ENCODE assay signal across 17 cellular contexts in the genomic region with DNA sequence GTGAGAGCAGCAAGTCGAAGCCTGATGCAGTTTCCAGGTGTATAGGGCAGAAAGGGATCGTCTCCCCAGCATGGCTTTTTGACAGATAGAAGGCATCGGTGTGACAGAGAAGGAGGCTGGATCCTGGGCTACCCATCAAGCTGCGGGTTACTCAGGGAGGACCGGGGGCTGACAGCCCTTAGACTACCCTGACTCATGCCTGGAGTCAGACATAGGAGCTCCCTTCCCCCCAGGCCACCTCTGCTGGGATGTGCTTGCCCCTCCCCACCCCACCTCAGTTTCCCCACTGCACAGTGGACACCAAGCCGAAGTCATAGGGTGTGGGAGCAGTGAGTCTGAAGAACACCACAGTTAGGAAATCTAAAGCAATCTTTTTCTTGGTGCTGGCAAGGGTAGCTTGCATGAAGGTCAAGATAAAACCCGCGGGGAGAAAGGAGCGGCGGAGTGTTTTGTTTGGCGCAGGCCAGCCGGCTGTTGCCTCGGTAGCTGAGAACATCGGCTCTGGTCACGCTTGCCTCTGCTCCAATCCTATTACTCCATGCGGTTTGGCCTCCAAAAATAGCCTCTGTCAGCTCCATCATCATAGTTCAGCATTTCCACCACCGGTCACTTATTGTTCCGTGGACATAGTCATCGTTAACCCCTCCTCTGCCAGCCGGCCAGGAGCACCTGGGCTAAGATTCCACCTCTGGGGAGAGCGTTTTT.
DNase-seq lines count a peak whose midpoint lies in the region; ATAC-seq, FAIRE-seq and TF ChIP-seq lines count a peak whose summit lies in the region.
"Had no signal": no experiment of that assay in that cellular context is flagged by ENCODE, and none has a peak within 500 bp of the region (broad histone marks: within the 10 kb centered on the region; RNA-seq: fewer than 3 reads in every experiment).

No MANE protein-coding gene starts in this region.

- H3K9me3 ChIP-seq in esophagus muscularis mucosa, result no peaks in the 10 kb centered on the region
- H3K9me3 ChIP-seq in HepG2 (ENCODE audit: low read length), result no peaks in the 10 kb centered on the region
- H3K9me3 ChIP-seq in tibial artery, result no peaks in the 10 kb centered on the region
- H3K9me3 ChIP-seq in A673 (ENCODE audit: low read depth, low read length, poor library complexity, severe bottlenecking), result no peaks in the 10 kb centered on the region
- H3K9me3 ChIP-seq: Peyer's patch, prostate gland, uterus had no signal

- H3K9ac ChIP-seq in HepG2 (ENCODE audit: insufficient read depth, low read depth, low read length), result no peak overlapping the region

- no peaks in the 10 kb centered on the region for H3K36me3 ChIP-seq in esophagus muscularis mucosa
- H3K36me3 ChIP-seq in HepG2 (replicated peaks in 1 of 2; ENCODE audit: control insufficient read depth in 1 of 2, insufficient read depth in 2 of 2, low read length in 2 of 2), result no peaks in the 10 kb centered on the region
- no peaks in the 10 kb centered on the region for H3K36me3 ChIP-seq in tibial artery
- no peaks in the 10 kb centered on the region for H3K36me3 ChIP-seq in A673 (ENCODE audit: insufficient read depth, low read length, poor library complexity, severe bottlenecking)
- H3K36me3 ChIP-seq: Peyer's patch, prostate gland, uterus had no signal

- in situ Hi-C loops in HepG2 (cut with HindIII; ENCODE audit: extremely low pct_ligation_motif_present, low pct_unique_long_range_greater_than_20kb), result no loop called here

- TF ChIP-seq CTCF in esophagus muscularis mucosa (IDR thresholded peaks at IDR 0.05) (no peak), HepG2 (CRISPR knock-in tag; IDR thresholded peaks at IDR 0.05) (no peak), tibial artery (IDR thresholded peaks at IDR 0.05) (no peak), A673 (conservative IDR thresholded peaks at IDR 0.05; ENCODE audit: low read depth, low read length) (no peak)

- peaks cover 6% of the 10 kb centered on the region; the same call in 1 of the 2 replicates for H4K20me1 ChIP-seq in HepG2 (ENCODE audit: insufficient read depth, low read length)

- no peaks in the 10 kb centered on the region for H3K27me3 ChIP-seq in esophagus muscularis mucosa
- H3K27me3 ChIP-seq in HepG2 (ENCODE audit: control insufficient read depth in 1 of 2, insufficient read depth in 2 of 2, low read length in 2 of 2), result peaks cover 38 to 88% of the 10 kb centered on the region in 2 experiments
- no peaks in the 10 kb centered on the region for H3K27me3 ChIP-seq in tibial artery
- no peaks in the 10 kb centered on the region for H3K27me3 ChIP-seq in A673 (replicated peaks; ENCODE audit: insufficient read depth, low read depth, low read length, poor library complexity)
- H3K27me3 ChIP-seq: Peyer's patch, uterus had no signal

- TF ChIP-seq POLR2A in esophagus muscularis mucosa (IDR thresholded peaks at IDR 0.05; ENCODE audit: low read depth), result no peak
- no peak for TF ChIP-seq POLR2A in HepG2 (IDR thresholded peaks at IDR 0.05; ENCODE audit: insufficient read depth in 1 of 2, low read depth in 2 of 2, low read length in 2 of 2)

- H3K9me3 Mint-ChIP-seq in T-cell, result no peaks in the 10 kb centered on the region

- POLR2A ChIA-PET in HepG2 (lab: Yijun Ruan, JAX), result interaction anchor here (1.0 kb wide), 1 partner anchor 12 kb away, joined by 3 read pairs; no protein-coding TSS in a partner anchor
- POLR2A ChIA-PET in T-cell (lab: Charles Lee), result no interaction called here
- POLR2A ChIA-PET in A673 (lab: Charles Lee; ENCODE audit: low non-redundant PET), result no interaction called here

- peaks cover 19 to 44% (median 37%) of the 10 kb centered on the region in 4 donors for H3K4me1 ChIP-seq in esophagus muscularis mucosa
- H3K4me1 ChIP-seq in HepG2 (ENCODE audit: insufficient read depth, low read length), result peaks cover 57% of the 10 kb centered on the region
- H3K4me1 ChIP-seq in tibial artery, result peaks cover 6 to 44% (median 38%) of the 10 kb centered on the region in 4 donors
- no peaks in the 10 kb centered on the region for H3K4me1 ChIP-seq in A673 (ENCODE audit: insufficient read depth, low read length, poor library complexity, severe bottlenecking)
- H3K4me1 ChIP-seq: prostate gland, uterus had no signal

- no peak overlapping the region for H3K4me3 Mint-ChIP-seq in T-cell

- FAIRE-seq in HepG2 (lab: Jason Lieb, UNC), result no peak
- FAIRE-seq: D721Med, K562 had no signal

- no peak for TF ChIP-seq EP300 in esophagus muscularis mucosa (IDR thresholded peaks at IDR 0.05)
- TF ChIP-seq EP300 in HepG2 (IDR thresholded peaks at IDR 0.05; ENCODE audit: low read depth in 2 of 2, low read length in 2 of 2), result no peak
- TF ChIP-seq EP300 in HepG2 (CRISPR knock-in tag; IDR thresholded peaks at IDR 0.05; ENCODE audit: borderline replicate concordance), result no peak

- intact Hi-C loops in esophagus muscularis mucosa (cut with DNase I), result no loop called here
- intact Hi-C loops in HepG2 (cut with micrococcal nuclease; ENCODE audit: unreplicated experiment), result loop anchor here (10.0 kb wide), 1 partner anchor 312 kb away; a partner anchor contains a TSS
- intact Hi-C loops in tibial artery (cut with DNase I; ENCODE audit: low total_unique reads), result no loop called here
- intact Hi-C loops in A673 (cut with micrococcal nuclease; ENCODE audit: unreplicated experiment), result no loop called here

- H3K36me3 Mint-ChIP-seq in T-cell, result no peaks in the 10 kb centered on the region

- no peaks in the 10 kb centered on the region for H3K4me1 Mint-ChIP-seq in T-cell

- H3K79me2 ChIP-seq in HepG2 (ENCODE audit: insufficient read depth, low read length), result no peaks in the 10 kb centered on the region

- ATAC-seq in HepG2 (no peak), T-cell (replicated peaks in 1 of 4) (no peak)
- ATAC-seq: K562 had no signal

- H3K4me2 ChIP-seq in HepG2 (ENCODE audit: low read depth, low read length), result peak overlapping the region; percentile 40; the same call in 1 of the 2 replicates

- no TSS peak for BruUV-seq in HepG2 (replicated peaks; lab: Mats Ljungman, UMichigan)
- no TSS peak for BruUV-seq in A673 (replicated peaks; lab: Mats Ljungman, UMichigan)

- H3K4me3 ChIP-seq in esophagus muscularis mucosa (peak overlapping the region in 1 of 4 donors; percentile 5), HepG2 (replicated peaks in 1 of 3; ENCODE audit: insufficient read depth in 1 of 3, low read depth in 2 of 3, low read length in 3 of 3) (no peak overlapping the region), tibial artery (peak overlapping the region; percentile 3 to 7), A673 (ENCODE audit: low read depth, low read length, poor library complexity, severe bottlenecking) (no peak overlapping the region)
- H3K4me3 ChIP-seq: K562, Peyer's patch, prostate gland, uterus had no signal

- CTCF ChIA-PET in HepG2 (lab: Yijun Ruan, JAX; ENCODE audit: low intra/inter-chr PET ratio, low total read pairs), result no interaction called here
- CTCF ChIA-PET in T-cell (lab: Charles Lee), result no interaction called here
- CTCF ChIA-PET in A673 (lab: Charles Lee), result no interaction called here

- DNase-seq in SHP77 (lab: John Stamatoyannopoulos, UW) (peak; percentile 60 to 80), esophagus muscularis mucosa (ENCODE audit: extremely low spot score) (no peak), HepG2 (ENCODE audit: low spot score) (no peak), tibial artery (peak; percentile 93 to 97), NCI-H1930 (lab: John Stamatoyannopoulos, UW) (no peak), T-cell (no peak), A673 (ENCODE audit: low spot score) (no peak), Kasumi-1 (lab: John Stamatoyannopoulos, UW) (no peak)
- DNase-seq: anterior cingulate cortex, foreskin fibroblast, HCEC 1CT, NCI-H2081 treated with DMSO at 0.1 percent for 48 hours had no signal

- H3K27me3 Mint-ChIP-seq in T-cell, result peaks cover 2 to 6% of the 10 kb centered on the region in 2 donors

- TF ChIP-seq RAD21 in HepG2 (CRISPR knock-in tag; IDR thresholded peaks at IDR 0.05), result no peak

- H2AFZ ChIP-seq in HepG2 (ENCODE audit: low read length), result no peak overlapping the region

- 51% methylated on average over 20 of the region's 21 CpGs for WGBS in esophagus muscularis mucosa
- 56% methylated on average over 19 of the region's 21 CpGs for WGBS in HepG2 (ENCODE audit: low lambda C conversion rate)

- peak overlapping the region in 3 of 4 donors; percentile 24 to 65 (median 62) for H3K27ac ChIP-seq in esophagus muscularis mucosa (replicated peaks in 1 of 4)
- H3K27ac ChIP-seq in HepG2 (ENCODE audit: extremely low read length, insufficient read depth, low read length), result no peak overlapping the region
- H3K27ac ChIP-seq in tibial artery, result peak overlapping the region; percentile 61 to 69
- H3K27ac ChIP-seq in A673 (ENCODE audit: low read depth, low read length, poor library complexity, severe bottlenecking), result no peak overlapping the region
- H3K27ac ChIP-seq: Peyer's patch, prostate gland, uterus had no signal

- H3K27ac Mint-ChIP-seq in T-cell, result no peak overlapping the region

TF ChIP-seq in HepG2, 621 proteins besides CTCF, POLR2A, EP300 and RAD21:
- 0 out of 2 replicates have a peak, but pooled peaks have one; percentile 2 for TF ChIP-seq SOX13 (IDR thresholded peaks at IDR 0.05)
- no peak for TF ChIP-seq SOX13 (CRISPR knock-in tag; conservative IDR thresholded peaks at IDR 0.05 in 1 of 2, IDR thresholded peaks at IDR 0.05 in 1 of 2)
- TF ChIP-seq, protein P1, sequence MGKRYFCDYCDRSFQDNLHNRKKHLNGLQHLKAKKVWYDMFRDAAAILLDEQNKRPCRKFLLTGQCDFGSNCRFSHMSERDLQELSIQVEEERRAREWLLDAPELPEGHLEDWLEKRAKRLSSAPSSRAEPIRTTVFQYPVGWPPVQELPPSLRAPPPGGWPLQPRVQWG (CRISPR knock-in tag; IDR thresholded peaks at IDR 0.05; ENCODE audit: borderline replicate concordance, low read depth), result no peak
- TF ChIP-seq ZFP1 (CRISPR knock-in tag; IDR thresholded peaks at IDR 0.05), result no peak

Comparison
In these comparisons a context has a peak if more than half of its experiments do, and no peak if none do; other contexts are left out.
1. DNase-seq: peak in SHP77 (2 of 2) and tibial artery (2 of 2); none in esophagus muscularis mucosa (single experiment), HepG2 (single experiment), NCI-H1930 (0 of 2), T-cell (0 of 34), A673 (single experiment) and Kasumi-1 (0 of 2).
2. H3K27ac ChIP-seq: peak in esophagus muscularis mucosa (3 of 4) and tibial artery (2 of 2); none in HepG2 (single experiment) and A673 (single experiment).
3. H3K4me3 ChIP-seq: peak in tibial artery (2 of 2); none in HepG2 (0 of 3) and A673 (single experiment).